ENCODE assay signal across 2 cellular contexts in genomic region chr3:195839260-195840010, GRCh38.
A peak's percentile ranks its signal among the peaks of the same experiment; 100 is the strongest.
TF ChIP-seq lines count a peak whose summit lies in the region.

No MANE protein-coding gene starts in this region.

TF ChIP-seq in GM23338, 12 proteins besides CTCF, POLR2A, EP300 and RAD21:
- TF ChIP-seq ETS1 (IDR thresholded peaks at IDR 0.05) (no peak), JUNB (IDR thresholded peaks at IDR 0.05; ENCODE audit: unreplicated experiment) (no peak), ZNF114 (CRISPR knock-in tag; IDR thresholded peaks at IDR 0.05) (no peak), POLR2AphosphoS5 (IDR thresholded peaks at IDR 0.05; ENCODE audit: low read depth) (no peak), CREB1 (CRISPR knock-in tag; IDR thresholded peaks at IDR 0.05; ENCODE audit: low read depth) (no peak), STAT1 (IDR thresholded peaks at IDR 0.05; ENCODE audit: unreplicated experiment) (no peak), NANOG (IDR thresholded peaks at IDR 0.05; ENCODE audit: borderline replicate concordance) (no peak), EZH2phosphoT487 (IDR thresholded peaks at IDR 0.05; ENCODE audit: unreplicated experiment) (no peak), ZNF331 (CRISPR knock-in tag; IDR thresholded peaks at IDR 0.05; ENCODE audit: low read depth) (no peak), ZNF462 (CRISPR knock-in tag; IDR thresholded peaks at IDR 0.05) (no peak), REST (IDR thresholded peaks at IDR 0.05; ENCODE audit: unreplicated experiment) (no peak), EZH2 (IDR thresholded peaks at IDR 0.05; ENCODE audit: low read depth, unreplicated experiment) (no peak)

TF ChIP-seq in K562, 482 proteins besides CTCF, POLR2A, EP300 and RAD21:
- TF ChIP-seq DLX4 (CRISPR knock-in tag; IDR thresholded peaks at IDR 0.05) (no peak), ZNF143 (CRISPR knock-in tag; IDR thresholded peaks at IDR 0.05) (no peak), NFATC3 (IDR thresholded peaks at IDR 0.05) (no peak), ZBTB2 (IDR thresholded peaks at IDR 0.05) (no peak), PURB (CRISPR knock-in tag; IDR thresholded peaks at IDR 0.05; ENCODE audit: low read depth) (no peak), NRF1 (conservative IDR thresholded peaks at IDR 0.05 in 1 of 2, IDR thresholded peaks at IDR 0.05 in 1 of 2) (0 out of 4 replicates have a peak, but pooled peaks of 1 of the 2 experiments have one; percentile 16), ZNF316 (IDR thresholded peaks at IDR 0.05) (no peak), ZNF830 (CRISPR knock-in tag; IDR thresholded peaks at IDR 0.05) (no peak), ZFP91 (CRISPR knock-in tag; IDR thresholded peaks at IDR 0.05) (no peak), TAF7 (tag; IDR thresholded peaks at IDR 0.05) (no peak), MTF1 (CRISPR knock-in tag; IDR thresholded peaks at IDR 0.05; ENCODE audit: borderline replicate concordance) (no peak), SREBF2 (CRISPR knock-in tag; IDR thresholded peaks at IDR 0.05) (no peak), RFX1 (IDR thresholded peaks at IDR 0.05) (no peak), NCOA2 (IDR thresholded peaks at IDR 0.05; ENCODE audit: partially characterized antibody in 2 of 2) (no peak), SLC30A9 (CRISPR knock-in tag; IDR thresholded peaks at IDR 0.05) (no peak), FOXP1 (CRISPR knock-in tag; IDR thresholded peaks at IDR 0.05) (no peak), HEY1 (CRISPR knock-in tag; IDR thresholded peaks at IDR 0.05; ENCODE audit: borderline replicate concordance) (no peak), HMG20A (CRISPR knock-in tag; conservative IDR thresholded peaks at IDR 0.05) (no peak), ZNF12 (CRISPR knock-in tag; IDR thresholded peaks at IDR 0.05) (0 out of 2 replicates have a peak, but pooled peaks have one; percentile 51), MAZ (CRISPR knock-in tag; conservative IDR thresholded peaks at IDR 0.05 in 1 of 2, IDR thresholded peaks at IDR 0.05 in 1 of 2) (peak in 1 of 2 experiments; percentile 30; a peak in 1 of 4 replicates), ZNF444 (CRISPR knock-in tag; IDR thresholded peaks at IDR 0.05) (no peak), ZNF263 (CRISPR knock-in tag; IDR thresholded peaks at IDR 0.05; ENCODE audit: borderline replicate concordance) (peak; percentile 68; the same call in 1 of the 2 replicates), RBBP5 (IDR thresholded peaks at IDR 0.05; ENCODE audit: borderline replicate concordance, insufficient read depth, low read length, poor library complexity, severe bottlenecking) (no peak), NR2C2 (CRISPR knock-in tag; IDR thresholded peaks at IDR 0.05) (no peak), NR2C2 (tag; IDR thresholded peaks at IDR 0.05) (no peak), TFAM (CRISPR knock-in tag; conservative IDR thresholded peaks at IDR 0.05) (no peak), ZNF407 (IDR thresholded peaks at IDR 0.05; ENCODE audit: low read depth) (no peak), ZBTB33 (CRISPR knock-in tag; IDR thresholded peaks at IDR 0.05) (peak; percentile 26; the same call in 1 of the 2 replicates), DNMT1 (IDR thresholded peaks at IDR 0.05) (no peak), CREB5 (CRISPR knock-in tag; IDR thresholded peaks at IDR 0.05) (no peak), THRAP3 (IDR thresholded peaks at IDR 0.05; ENCODE audit: borderline replicate concordance) (no peak), DACH1 (IDR thresholded peaks at IDR 0.05; ENCODE audit: partially characterized antibody) (no peak), ZNF449 (CRISPR knock-in tag; IDR thresholded peaks at IDR 0.05) (no peak), GTF2F1 (IDR thresholded peaks at IDR 0.05; ENCODE audit: low read depth, low read length) (no peak), RHOXF2B (CRISPR knock-in tag; conservative IDR thresholded peaks at IDR 0.05) (no peak), MXI1 (IDR thresholded peaks at IDR 0.05; ENCODE audit: low read depth, low read length) (no peak), TBL1XR1 (IDR thresholded peaks at IDR 0.05; ENCODE audit: low read length in 2 of 2) (no peak), MCM3 (IDR thresholded peaks at IDR 0.05) (no peak), BDP1 (IDR thresholded peaks at IDR 0.05; ENCODE audit: insufficient read depth, insufficient read length) (no peak), C11orf30 (IDR thresholded peaks at IDR 0.05; ENCODE audit: low read depth) (no peak), HMG20B (CRISPR knock-in tag; IDR thresholded peaks at IDR 0.05) (no peak), MBD2 (IDR thresholded peaks at IDR 0.05; ENCODE audit: borderline replicate concordance, low read depth) (no peak), KAT2B (IDR thresholded peaks at IDR 0.05; ENCODE audit: low read depth, low read length) (no peak)
